In the genomic region with DNA sequence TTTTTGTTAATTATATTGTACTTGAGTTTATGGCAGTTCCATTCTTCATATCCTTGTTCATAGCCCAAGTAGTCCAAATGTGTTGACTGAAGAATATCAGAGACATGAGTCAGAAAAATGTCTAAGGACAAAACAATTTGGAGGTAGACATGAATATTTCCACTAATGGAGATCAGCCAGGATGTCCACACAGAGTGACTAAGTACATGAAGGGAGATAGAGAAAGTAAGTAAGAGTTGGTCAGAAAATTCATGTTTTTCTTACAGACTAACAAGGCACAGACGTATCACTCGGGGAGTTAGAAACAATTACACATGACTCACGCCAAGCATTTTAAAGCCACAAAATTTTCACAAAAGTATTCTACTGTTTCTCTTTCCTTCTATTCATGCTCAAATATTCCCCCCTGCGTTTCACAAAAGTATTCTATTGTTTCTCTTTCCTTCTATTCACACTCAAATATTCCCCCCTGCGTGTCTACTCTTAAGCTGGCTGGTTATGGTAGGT, we compare ENCODE assay signal across 1 cellular context.
TF ChIP-seq lines count a peak whose summit lies in the region.

No MANE protein-coding gene starts in this region.

TF ChIP-seq in endothelial cell of umbilical vein, 7 proteins besides CTCF, POLR2A, EP300 and RAD21 (continued from another document):
- TF ChIP-seq JUN (IDR thresholded peaks at IDR 0.05; ENCODE audit: borderline replicate concordance, insufficient read depth, insufficient read length, low read depth) = peak; percentile 93
TF ChIP-seq in endothelial cell of umbilical vein: peak in this region for 3.
